ENCODE assay signal across 35 cellular contexts in the genomic region with DNA sequence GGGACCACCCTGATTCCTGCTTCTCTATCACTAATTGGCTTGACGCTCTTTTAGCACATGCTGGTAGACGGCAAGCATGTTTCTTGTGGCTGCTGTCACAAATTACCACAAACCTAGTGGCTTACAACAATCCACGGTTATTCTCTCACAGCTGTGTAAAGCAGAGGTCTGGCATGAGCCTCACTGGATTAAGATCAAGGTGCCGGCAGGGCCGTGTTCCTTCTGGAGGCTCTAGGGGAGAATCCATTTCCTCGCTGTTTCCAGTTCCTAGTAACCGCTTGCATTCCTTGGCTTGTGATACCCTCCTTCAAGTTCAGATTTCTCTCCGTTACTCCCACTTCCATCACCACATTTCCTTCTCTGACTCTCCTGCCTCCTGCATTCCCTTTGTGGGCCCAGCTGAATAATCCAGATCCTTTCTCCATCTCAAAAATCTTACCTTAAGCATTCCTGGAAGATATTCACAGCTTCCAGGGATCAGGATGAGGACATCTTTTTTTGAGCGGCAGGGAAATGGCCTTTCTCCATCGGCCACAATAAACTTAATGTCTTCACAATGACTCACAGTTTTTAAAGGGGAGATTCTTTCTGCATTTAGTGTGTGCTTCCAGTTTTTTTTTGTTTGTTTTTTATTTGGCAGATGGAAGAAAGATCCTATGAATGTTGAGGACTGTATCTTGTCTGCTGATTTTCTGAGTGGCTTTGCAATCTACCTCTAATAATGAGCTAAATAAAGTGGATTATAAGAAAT. TPM values are rescaled to one million over a fixed set of nuclear protein-coding genes. Genes with fewer than 3 reads are reported as not detected.
A peak's percentile ranks its signal among the peaks of the same experiment; 100 is the strongest.
DNase-seq lines count a peak whose midpoint lies in the region; FAIRE-seq and TF ChIP-seq lines count a peak whose summit lies in the region.
"Had no signal": no experiment of that assay in that cellular context is flagged by ENCODE, and none has a peak within 500 bp of the region (broad histone marks: within the 10 kb centered on the region; RNA-seq: fewer than 3 reads in every experiment).

No MANE protein-coding gene starts in this region.

- H3K27me3 ChIP-seq in osteoblast (ENCODE audit: insufficient read depth, low read length), result peaks cover 15% of the 10 kb centered on the region
- H3K27me3 ChIP-seq: gastroesophageal sphincter, tibial nerve had no signal

- H4K20me1 ChIP-seq in osteoblast (ENCODE audit: insufficient read depth, low read length), result no peaks in the 10 kb centered on the region

- no peaks in the 10 kb centered on the region for H3K36me3 ChIP-seq in osteoblast (ENCODE audit: insufficient read depth, low read length)
- H3K36me3 ChIP-seq: gastroesophageal sphincter, tibial nerve had no signal

- H2AFZ ChIP-seq in osteoblast (ENCODE audit: low read length), result no peak overlapping the region

- DNase-seq in EL (peak; percentile 53), M059J (ENCODE audit: low read depth) (peak; percentile 44), choroid plexus epithelial cell (ENCODE audit: low read depth) (peak; percentile 17), osteoblast (ENCODE audit: insufficient read length, low spot score, missing footprints) (peak; percentile 74), cortex of kidney (lab: John Stamatoyannopoulos, UW) (no peak), nucleus accumbens (lab: John Stamatoyannopoulos, UW) (no peak), COLO668 (lab: John Stamatoyannopoulos, UW; ENCODE audit: unreplicated experiment) (no peak), GM12892 (ENCODE audit: insufficient read length) (no peak)
- DNase-seq: activated B cell treated with CpG ODN at 0.5 μM for 24 hours; activated CD4-positive, alpha-beta T cell treated with anti-CD3 and anti-CD28 coated beads, Interleukin-2, amount 50 U/mL, for 1 hour; activated effector memory CD4-positive, alpha-beta T cell treated with Interleukin-2 at 50 U/mL for 16 hours; activated T-cell treated with anti-CD3 and anti-CD28 coated beads, Interleukin-2, amount 50 U/mL, for 1 hour; C1 segment of cervical spinal cord; COR-L47; DMS53; effector memory CD4-positive, alpha-beta T cell; erythroblast; GF-D8; H9; hypothalamus; Karpas-422; left colon; mammary epithelial cell; NCI-H1436 treated with DMSO at 0.1 percent for 48 hours; NCI-H2081 treated with DMSO at 0.1 percent for 48 hours; NCI-H446; NCI-H82; RPMI8226 had no signal

- no peak overlapping the region for H3K27ac ChIP-seq in osteoblast (ENCODE audit: low read depth, low read length)
- H3K27ac ChIP-seq: gastroesophageal sphincter, tibial nerve had no signal

- H3K79me2 ChIP-seq in osteoblast (ENCODE audit: insufficient read depth, low read length), result no peaks in the 10 kb centered on the region

- no peaks in the 10 kb centered on the region for H3K9me3 ChIP-seq in osteoblast (ENCODE audit: low read depth, low read length)
- H3K9me3 ChIP-seq: gastroesophageal sphincter, tibial nerve had no signal

- no peak overlapping the region for H3K4me2 ChIP-seq in osteoblast (ENCODE audit: insufficient read depth, low read length)

- H3K4me1 ChIP-seq in osteoblast (ENCODE audit: insufficient read depth, low read length), result peaks cover 17% of the 10 kb centered on the region
- H3K4me1 ChIP-seq: gastroesophageal sphincter had no signal

- FAIRE-seq in GM12892 (lab: Jason Lieb, UNC), result no peak
- FAIRE-seq: colon, GM18507, HepG2 had no signal

- H3K4me3 ChIP-seq in choroid plexus epithelial cell (ENCODE audit: low read depth, low read length) (no peak overlapping the region), osteoblast (ENCODE audit: insufficient read depth, low read length) (no peak overlapping the region)
- H3K4me3 ChIP-seq: gastroesophageal sphincter, tibial nerve had no signal

- TF ChIP-seq POLR2A in GM12892 (IDR thresholded peaks at IDR 0.05; ENCODE audit: low read depth, low read length), result no peak

- TF ChIP-seq CTCF in choroid plexus epithelial cell (conservative IDR thresholded peaks at IDR 0.05; ENCODE audit: low read depth, low read length), result no peak
- no peak for TF ChIP-seq CTCF in osteoblast (IDR thresholded peaks at IDR 0.05; ENCODE audit: extremely low read depth, low read depth, low read length)

RNA-seq across cellular contexts. Expression of a gene that starts 39.9 kb away (rescaled TPM):
- total RNA-seq in M059J (2014; rRNA removed; shearing (Covaris generic)), result not detected in 2 replicates
- total RNA-seq in osteoblast, result 0.59 and 0.72 TPM in 2 replicates
- 0.21 TPM for polyA plus RNA-seq in GM12892 (2012; ENCODE audit: missing spikeins)
- total RNA-seq: activated naive CD4-positive, alpha-beta T cell treated with anti-CD3 and anti-CD28 coated beads, Interleukin-2, amount 50 U/mL, for 72 hours; natural killer cell treated with Interleukin-12 subunit alpha and Interleukin-12 subunit beta and Interleukin-15 and Interleukin-18, amount 100 ng/mL, for 72 hours had no signal

Comparison
In these comparisons a context has a peak if more than half of its experiments do, and no peak if none do; other contexts are left out.
1. DNase-seq: peak in EL (single experiment), M059J (single experiment), choroid plexus epithelial cell (single experiment) and osteoblast (single experiment); none in cortex of kidney (single experiment), nucleus accumbens (0 of 56), COLO668 (single experiment) and GM12892 (single experiment).